Comparison of ENCODE assay signal across 27 cellular contexts in genomic region chrX:9542106-9542764, GRCh38.
DNase-seq lines count a peak whose midpoint lies in the region; ATAC-seq and TF ChIP-seq lines count a peak whose summit lies in the region.
"Had no signal": no experiment of that assay in that cellular context is flagged by ENCODE, and none has a peak within 500 bp of the region (broad histone marks: within the 10 kb centered on the region; RNA-seq: fewer than 3 reads in every experiment).

No MANE protein-coding gene starts in this region.

- 71 to 76% (median 72%) methylated on average over 13 of the region's 13 CpGs for WGBS in adrenal gland, 4 donors

- no peak overlapping the region for H3K27ac Mint-ChIP-seq in type B pancreatic cell
- no peak overlapping the region for H3K27ac Mint-ChIP-seq in activated T-helper 17 cell treated with anti-CD3 and anti-CD28 coated beads, Interleukin-2, amount 50 U/mL, for 72 hours
- H3K27ac Mint-ChIP-seq: activated CD4-positive, alpha-beta T cell treated with anti-CD3 and anti-CD28 coated beads, Interleukin-2, amount 10 ng/mL, durations not matched to agents 24 days and 14 days; activated naive CD4-positive, alpha-beta T cell treated with anti-CD3 and anti-CD28 coated beads, Interleukin-2, amount 50 U/mL, for 72 hours; effector memory CD8-positive, alpha-beta T cell; memory B cell had no signal

- H3K36me3 Mint-ChIP-seq in type B pancreatic cell, result peaks cover 22% of the 10 kb centered on the region
- H3K36me3 Mint-ChIP-seq in activated T-helper 17 cell treated with anti-CD3 and anti-CD28 coated beads, Interleukin-2, amount 50 U/mL, for 72 hours (ENCODE audit: low read depth), result peaks cover 4% of the 10 kb centered on the region

- H3K27me3 Mint-ChIP-seq in type B pancreatic cell, result no peaks in the 10 kb centered on the region
- H3K27me3 Mint-ChIP-seq in activated T-helper 17 cell treated with anti-CD3 and anti-CD28 coated beads, Interleukin-2, amount 50 U/mL, for 72 hours, result no peaks in the 10 kb centered on the region
- H3K27me3 Mint-ChIP-seq: activated CD4-positive, alpha-beta T cell treated with anti-CD3 and anti-CD28 coated beads, Interleukin-2, amount 10 ng/mL, durations not matched to agents 24 days and 14 days; CD4-positive, alpha-beta memory T cell; effector memory CD8-positive, alpha-beta T cell; memory B cell had no signal

- TF ChIP-seq CTCF in cardiac muscle cell (IDR thresholded peaks at IDR 0.05; ENCODE audit: low read depth, low read length) (no peak), adrenal gland (IDR thresholded peaks at IDR 0.05) (no peak), type B pancreatic cell (conservative IDR thresholded peaks at IDR 0.05) (no peak)

- H3K27ac ChIP-seq in cardiac muscle cell (peak overlapping the region; percentile 31), adrenal gland (no peak overlapping the region)
- H3K27ac ChIP-seq: foreskin keratinocyte, GM23248, hepatocyte, thyroid gland had no signal

- H3K4me1 ChIP-seq in cardiac muscle cell (ENCODE audit: low read depth), result peaks cover 36% of the 10 kb centered on the region
- H3K4me1 ChIP-seq in adrenal gland (replicated peaks in 1 of 2), result no peaks in the 10 kb centered on the region
- H3K4me1 ChIP-seq: foreskin keratinocyte, thyroid gland had no signal

- H3K36me3 ChIP-seq in cardiac muscle cell (no peaks in the 10 kb centered on the region), adrenal gland (replicated peaks in 1 of 2) (no peaks in the 10 kb centered on the region)
- H3K36me3 ChIP-seq: thyroid gland had no signal

- intact Hi-C loops in Right ventricle myocardium inferior (cut with DNase I), result no loop called here
- intact Hi-C loops in adrenal gland (cut with DNase I), result no loop called here

- peak overlapping the region; percentile 51 for H3K4me3 Mint-ChIP-seq in type B pancreatic cell
- no peak overlapping the region for H3K4me3 Mint-ChIP-seq in activated T-helper 17 cell treated with anti-CD3 and anti-CD28 coated beads, Interleukin-2, amount 50 U/mL, for 72 hours
- H3K4me3 Mint-ChIP-seq: activated CD4-positive, alpha-beta T cell treated with anti-CD3 and anti-CD28 coated beads, Interleukin-2, amount 10 ng/mL, durations not matched to agents 24 days and 14 days; CD4-positive, alpha-beta memory T cell; effector memory CD8-positive, alpha-beta T cell; HFFc6; memory B cell; WTC11 had no signal

- H3K27me3 ChIP-seq in cardiac muscle cell, result no peaks in the 10 kb centered on the region
- H3K27me3 ChIP-seq in adrenal gland, result no peaks in the 10 kb centered on the region
- H3K27me3 ChIP-seq: foreskin keratinocyte, hepatocyte, thyroid gland had no signal

- ATAC-seq in Right ventricle myocardium inferior (no peak), HG03196 (IDR thresholded peaks at IDR 0.05; ENCODE audit: unreplicated experiment) (no peak)
- no peak for ATAC-seq in activated T-helper 17 cell treated with anti-CD3 and anti-CD28 coated beads, Interleukin-2, amount 50 U/mL, for 72 hours (replicated peaks)
- ATAC-seq: activated naive CD4-positive, alpha-beta T cell treated with anti-CD3 and anti-CD28 coated beads, Interleukin-2, amount 50 U/mL, for 72 hours; effector memory CD8-positive, alpha-beta T cell; foreskin keratinocyte; WTC11 had no signal

- H3K4me3 ChIP-seq in cardiac muscle cell (no peak overlapping the region), adrenal gland (no peak overlapping the region)
- H3K4me3 ChIP-seq: GM23248, hepatocyte, thyroid gland had no signal

- DNase-seq in cardiac muscle cell (ENCODE audit: low read depth in 1 of 2, low spot score in 1 of 2) (no peak), Right ventricle myocardium inferior (ENCODE audit: missing footprints) (no peak), adrenal gland (peak; percentile 22 to 63 (median 46)), left kidney (ENCODE audit: low read depth, low spot score) (peak; percentile 56), type B pancreatic cell (ENCODE audit: extremely low spot score, unreplicated experiment) (no peak)
- no peak for DNase-seq in effector CD8-positive, alpha-beta T cell (lab: John Stamatoyannopoulos, UW)
- DNase-seq: activated CD4-positive, alpha-beta T cell treated with anti-CD3 and anti-CD28 coated beads, Interleukin-2, amount 10 ng/mL, durations not matched to agents 24 days and 14 days; activated effector memory CD4-positive, alpha-beta T cell treated with Interleukin-2 at 50 U/mL for 16 hours; activated T-cell treated with anti-CD3 and anti-CD28 coated beads for 4 hours; aorta; caudate nucleus; CD4-positive, alpha-beta memory T cell; cortex of kidney; effector memory CD8-positive, alpha-beta T cell; foreskin keratinocyte; GM23248; HFFc6; NCI-H1048; stimulated activated CD4-positive, alpha-beta T cell treated with anti-CD3 and anti-CD28 coated beads, Interleukin-12 subunit alpha, Interleukin-12 subunit beta, amount 100 ng/mL, for 4 hours; stimulated activated CD4-positive, alpha-beta T cell treated with anti-CD3 and anti-CD28 coated beads, Interleukin-2, amount 100 ng/mL, for 48 hours; thyroid gland had no signal

- peaks cover 12% of the 10 kb centered on the region for H3K4me1 Mint-ChIP-seq in type B pancreatic cell (ENCODE audit: unreplicated experiment)
- peaks cover 5% of the 10 kb centered on the region for H3K4me1 Mint-ChIP-seq in activated T-helper 17 cell treated with anti-CD3 and anti-CD28 coated beads, Interleukin-2, amount 50 U/mL, for 72 hours

- H3K9me3 ChIP-seq in cardiac muscle cell (ENCODE audit: low read depth) (no peaks in the 10 kb centered on the region), adrenal gland (replicated peaks in 1 of 3) (no peaks in the 10 kb centered on the region)
- H3K9me3 ChIP-seq: thyroid gland had no signal

- peaks cover 4% of the 10 kb centered on the region for H3K9me3 Mint-ChIP-seq in type B pancreatic cell
- no peaks in the 10 kb centered on the region for H3K9me3 Mint-ChIP-seq in activated T-helper 17 cell treated with anti-CD3 and anti-CD28 coated beads, Interleukin-2, amount 50 U/mL, for 72 hours
- H3K9me3 Mint-ChIP-seq: activated naive CD4-positive, alpha-beta T cell treated with anti-CD3 and anti-CD28 coated beads, Interleukin-2, amount 50 U/mL, for 72 hours; CD4-positive, alpha-beta memory T cell; effector memory CD8-positive, alpha-beta T cell; HFFc6; memory B cell had no signal

- TF ChIP-seq POLR2A in adrenal gland (IDR thresholded peaks at IDR 0.05), result no peak

Comparison
In these comparisons a context has a peak if more than half of its experiments do, and no peak if none do; other contexts are left out.
1. DNase-seq: peak in adrenal gland (7 of 7) and left kidney (single experiment); none in cardiac muscle cell (0 of 2), Right ventricle myocardium inferior (single experiment), type B pancreatic cell (single experiment) and effector CD8-positive, alpha-beta T cell (single experiment).